Comparison of ENCODE assay signal across 12 cellular contexts in the genomic region with DNA sequence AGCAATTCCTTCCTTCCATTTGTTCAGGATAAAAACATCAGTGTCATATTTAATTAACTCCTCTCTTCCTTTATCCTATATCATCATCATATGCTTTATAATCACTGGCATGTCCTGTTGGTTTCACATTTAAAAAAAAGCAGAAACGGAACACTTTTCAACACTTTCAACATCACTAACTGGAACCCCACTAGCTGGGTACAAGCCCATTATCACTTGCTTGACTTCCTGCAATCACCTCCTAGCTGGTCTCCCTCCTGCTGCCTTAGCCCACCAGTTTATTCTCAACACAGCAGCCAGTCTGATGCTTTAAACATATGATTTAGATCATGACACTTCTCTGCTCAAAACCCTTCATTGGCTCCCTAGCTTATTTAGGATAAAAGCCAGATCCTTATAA.
DNase-seq lines count a peak whose midpoint lies in the region; ATAC-seq and TF ChIP-seq lines count a peak whose summit lies in the region.
"Had no signal": no experiment of that assay in that cellular context is flagged by ENCODE, and none has a peak within 500 bp of the region (broad histone marks: within the 10 kb centered on the region; RNA-seq: fewer than 3 reads in every experiment).

No MANE protein-coding gene starts in this region.

- no peak overlapping the region for H3K4me3 Mint-ChIP-seq in endothelial cell (ENCODE audit: unreplicated experiment)
- H3K4me3 Mint-ChIP-seq: brain; CD8-positive, alpha-beta T cell had no signal

- no peak overlapping the region for H3K27ac ChIP-seq in substantia nigra (ENCODE audit: low read depth, low read length, poor library complexity, severe bottlenecking)

- H3K36me3 Mint-ChIP-seq in endothelial cell (ENCODE audit: low read depth, unreplicated experiment), result no peaks in the 10 kb centered on the region
- H3K36me3 Mint-ChIP-seq: brain; CD8-positive, alpha-beta T cell had no signal

- DNase-seq in germinal center (ENCODE audit: low spot score), result peak; percentile 65
- no peak for DNase-seq in substantia nigra (lab: John Stamatoyannopoulos, UW)
- no peak for DNase-seq in effector CD8-positive, alpha-beta T cell (lab: John Stamatoyannopoulos, UW)
- no peak for DNase-seq in endothelial cell (ENCODE audit: low spot score)
- no peak for DNase-seq in hepatic stellate cell (ENCODE audit: low spot score)
- DNase-seq: CD8-positive, alpha-beta T cell; NCI-H1092; T1000 had no signal

- peaks cover 4% of the 10 kb centered on the region for H3K27me3 Mint-ChIP-seq in endothelial cell (ENCODE audit: unreplicated experiment)

- TF ChIP-seq CTCF in endothelial cell (IDR thresholded peaks at IDR 0.05; ENCODE audit: unreplicated experiment), result no peak

- no peak overlapping the region for H3K27ac Mint-ChIP-seq in endothelial cell (ENCODE audit: unreplicated experiment)
- H3K27ac Mint-ChIP-seq: brain; CD8-positive, alpha-beta T cell had no signal

- no peaks in the 10 kb centered on the region for H3K9me3 Mint-ChIP-seq in endothelial cell (ENCODE audit: unreplicated experiment)
- H3K9me3 Mint-ChIP-seq: brain; CD8-positive, alpha-beta T cell had no signal

- H3K4me1 Mint-ChIP-seq in endothelial cell (ENCODE audit: unreplicated experiment), result no peaks in the 10 kb centered on the region
- H3K4me1 Mint-ChIP-seq: brain had no signal

- ATAC-seq in GM18858 (IDR thresholded peaks at IDR 0.05; ENCODE audit: unreplicated experiment) (peak; percentile 17), GM21723 (IDR thresholded peaks at IDR 0.05; ENCODE audit: unreplicated experiment) (peak; percentile 40), HG03460 (IDR thresholded peaks at IDR 0.05; ENCODE audit: unreplicated experiment) (peak; percentile 48)
- ATAC-seq: CD8-positive, alpha-beta T cell had no signal
